ENCODE assay signal across 2 cellular contexts in genomic region chr19:8404391-8405151, GRCh38.
TF ChIP-seq lines count a peak whose summit lies in the region.

No MANE protein-coding gene starts in this region.

TF ChIP-seq in SK-N-SH, 30 proteins besides CTCF, POLR2A, EP300 and RAD21:
- TF ChIP-seq, protein P1, sequence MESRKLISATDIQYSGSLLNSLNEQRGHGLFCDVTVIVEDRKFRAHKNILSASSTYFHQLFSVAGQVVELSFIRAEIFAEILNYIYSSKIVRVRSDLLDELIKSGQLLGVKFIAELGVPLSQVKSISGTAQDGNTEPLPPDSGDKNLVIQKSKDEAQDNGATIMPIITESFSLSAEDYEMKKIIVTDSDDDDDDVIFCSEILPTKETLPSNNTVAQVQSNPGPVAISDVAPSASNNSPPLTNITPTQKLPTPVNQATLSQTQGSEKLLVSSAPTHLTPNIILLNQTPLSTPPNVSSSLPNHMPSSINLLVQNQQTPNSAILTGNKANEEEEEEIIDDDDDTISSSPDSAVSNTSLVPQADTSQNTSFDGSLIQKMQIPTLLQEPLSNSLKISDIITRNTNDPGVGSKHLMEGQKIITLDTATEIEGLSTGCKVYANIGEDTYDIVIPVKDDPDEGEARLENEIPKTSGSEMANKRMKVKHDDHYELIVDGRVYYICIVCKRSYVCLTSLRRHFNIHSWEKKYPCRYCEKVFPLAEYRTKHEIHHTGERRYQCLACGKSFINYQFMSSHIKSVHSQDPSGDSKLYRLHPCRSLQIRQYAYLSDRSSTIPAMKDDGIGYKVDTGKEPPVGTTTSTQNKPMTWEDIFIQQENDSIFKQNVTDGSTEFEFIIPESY (IDR thresholded peaks at IDR 0.05; ENCODE audit: borderline replicate concordance, low read depth), result no peak
- no peak for TF ChIP-seq RFX5 (IDR thresholded peaks at IDR 0.05; ENCODE audit: low read length)

TF ChIP-seq in SK-N-SH treated with all-trans-retinoic acid at 6 μM for 48 hours, 23 proteins besides CTCF, POLR2A, EP300 and RAD21:
- no peak for TF ChIP-seq ZNF8 (CRISPR knock-in tag; IDR thresholded peaks at IDR 0.05)
- TF ChIP-seq ISL1 (CRISPR knock-in tag; IDR thresholded peaks at IDR 0.05), result no peak
- TF ChIP-seq OSR1 (CRISPR knock-in tag; IDR thresholded peaks at IDR 0.05), result no peak
- TF ChIP-seq, protein P2, sequence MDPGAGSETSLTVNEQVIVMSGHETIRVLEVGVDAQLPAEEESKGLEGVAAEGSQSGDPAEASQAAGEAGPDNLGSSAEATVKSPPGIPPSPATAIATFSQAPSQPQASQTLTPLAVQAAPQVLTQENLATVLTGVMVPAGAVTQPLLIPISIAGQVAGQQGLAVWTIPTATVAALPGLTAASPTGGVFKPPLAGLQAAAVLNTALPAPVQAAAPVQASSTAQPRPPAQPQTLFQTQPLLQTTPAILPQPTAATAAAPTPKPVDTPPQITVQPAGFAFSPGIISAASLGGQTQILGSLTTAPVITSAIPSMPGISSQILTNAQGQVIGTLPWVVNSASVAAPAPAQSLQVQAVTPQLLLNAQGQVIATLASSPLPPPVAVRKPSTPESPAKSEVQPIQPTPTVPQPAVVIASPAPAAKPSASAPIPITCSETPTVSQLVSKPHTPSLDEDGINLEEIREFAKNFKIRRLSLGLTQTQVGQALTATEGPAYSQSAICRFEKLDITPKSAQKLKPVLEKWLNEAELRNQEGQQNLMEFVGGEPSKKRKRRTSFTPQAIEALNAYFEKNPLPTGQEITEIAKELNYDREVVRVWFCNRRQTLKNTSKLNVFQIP (CRISPR knock-in tag; IDR thresholded peaks at IDR 0.05; ENCODE audit: borderline replicate concordance, low read depth), result no peak
- TF ChIP-seq ESRRG (CRISPR knock-in tag; IDR thresholded peaks at IDR 0.05), result no peak
- TF ChIP-seq PATZ1 (CRISPR knock-in tag; IDR thresholded peaks at IDR 0.05; ENCODE audit: borderline replicate concordance), result no peak
- TF ChIP-seq ZNF70 (CRISPR knock-in tag; IDR thresholded peaks at IDR 0.05), result no peak
- no peak for TF ChIP-seq ARNTL (CRISPR knock-in tag; IDR thresholded peaks at IDR 0.05; ENCODE audit: borderline replicate concordance, low read depth)
- TF ChIP-seq TSHZ2 (CRISPR knock-in tag; IDR thresholded peaks at IDR 0.05), result no peak
- TF ChIP-seq PPARA (CRISPR knock-in tag; IDR thresholded peaks at IDR 0.05; ENCODE audit: borderline replicate concordance), result no peak
TF ChIP-seq in SK-N-SH treated with all-trans-retinoic acid at 6 μM for 48 hours: peak in this region for 0.
